1 cellular context compared by ENCODE assay signal in the genomic region with DNA sequence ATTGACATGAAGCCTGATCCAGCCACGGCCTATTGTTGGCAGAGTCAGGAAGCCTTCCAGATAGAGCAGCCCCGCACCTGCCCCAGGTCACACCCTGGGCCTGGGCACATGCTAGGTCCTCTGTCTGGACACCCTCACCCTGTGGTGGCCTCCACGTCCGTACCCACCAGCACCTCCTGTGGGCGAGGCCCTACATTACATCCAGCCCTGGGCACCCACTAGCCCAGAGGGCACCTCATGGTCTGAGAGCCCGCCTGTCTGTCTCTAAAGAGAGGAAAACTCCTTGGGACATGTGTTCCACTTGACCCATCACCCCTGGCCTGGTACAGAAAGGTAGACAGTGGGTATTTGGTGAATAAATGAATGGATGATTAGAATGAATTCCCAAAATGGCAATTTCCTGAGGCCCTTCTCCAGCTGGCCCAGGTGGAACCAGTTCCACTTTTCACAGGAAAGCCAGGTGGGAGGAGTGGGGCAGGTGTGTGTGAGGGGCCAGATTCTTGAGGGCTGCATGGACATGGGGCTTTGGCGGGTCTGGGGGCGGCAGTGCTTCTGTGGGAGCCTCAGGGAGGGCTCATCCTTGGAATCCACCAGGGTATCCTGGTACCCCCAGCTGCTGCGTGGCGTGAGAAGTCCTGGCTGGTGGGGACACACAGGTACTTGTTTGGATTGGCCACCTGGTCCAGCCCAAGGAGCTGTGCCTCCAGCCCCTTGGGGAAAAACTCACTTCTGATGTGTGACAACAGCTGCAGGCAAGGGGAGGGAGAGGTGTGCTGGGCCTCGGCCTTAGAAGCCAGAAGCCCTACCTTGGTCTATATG.
TF ChIP-seq lines count a peak whose summit lies in the region.

No MANE protein-coding gene starts in this region.

TF ChIP-seq in K562, 482 proteins besides CTCF, POLR2A, EP300 and RAD21:
- peak; percentile 79 for TF ChIP-seq ZNF764 (CRISPR knock-in tag; IDR thresholded peaks at IDR 0.05; ENCODE audit: low read depth)
